Comparison of ENCODE assay signal across 31 cellular contexts in genomic region chr1:86365890-86366289, GRCh38. TPM values are rescaled to one million over a fixed set of nuclear protein-coding genes. Genes with fewer than 3 reads are reported as not detected.
"Had no signal": no experiment of that assay in that cellular context is flagged by ENCODE, and none has a peak within 500 bp of the region (broad histone marks: within the 10 kb centered on the region; RNA-seq: fewer than 3 reads in every experiment).

No MANE protein-coding gene starts in this region.

- H3K4me1 ChIP-seq: SJSA1 had no signal

- H3K4me3 ChIP-seq: SJSA1 had no signal

- H3K9me3 ChIP-seq: SJSA1 had no signal

- H3K36me3 ChIP-seq: SJSA1 had no signal

- FAIRE-seq: astrocyte had no signal

- DNase-seq: activated CD4-positive, alpha-beta memory T cell treated with anti-CD3 and anti-CD28 coated beads for 36 hours; activated CD4-positive, alpha-beta T cell treated with anti-CD3 and anti-CD28 coated beads, Interleukin-2, amount 10 ng/mL, durations not matched to agents 7 days and 5 days; activated CD4-positive, CD25-positive, alpha-beta regulatory T cell; activated CD8-positive, alpha-beta memory T cell treated with anti-CD3 and anti-CD28 coated beads for 24 hours; activated effector memory CD4-positive, alpha-beta T cell treated with anti-CD3 and anti-CD28 coated beads, Interleukin-2, amount 50 U/mL, for 16 hours; activated naive CD4-positive, alpha-beta T cell treated with Interleukin-2 at 50 U/mL for 16 hours; activated T-cell treated with anti-CD3 and anti-CD28 coated beads, Interleukin-2, amount 50 U/mL, for 4 hours; amygdala; cortex of kidney; Kasumi-1; KBM-7; NCI-H146; NCI-H187 treated with DMSO at 0.1 percent for 48 hours; NCI-H2081 treated with DMSO at 0.1 percent for 48 hours; NCI-H2171; NCI-H226; NCI-H526 treated with DMSO at 0.1 percent for 48 hours; NCI-H82; NK-92 treated with Interleukin-12 subunit alpha and Interleukin-12 subunit beta, amount 100 ng/mL, for 24 hours; OCI-M1; RPMI8226; T-helper 17 cell; T1000 had no signal

- ATAC-seq: activated naive CD4-positive, alpha-beta T cell treated with anti-CD3 and anti-CD28 coated beads, Interleukin-2, amount 50 U/mL, for 72 hours; activated T-cell treated with anti-CD3 and anti-CD28 coated beads, Interleukin-2, amount 50 U/mL, for 4 hours; Panc1; Right ventricle myocardium inferior; SK-N-SH treated with all-trans-retinoic acid at 6 μM for 48 hours; T-helper 17 cell had no signal

- H3K27me3 ChIP-seq: SJSA1 had no signal

- H3K27ac ChIP-seq: SJSA1, VCaP had no signal

RNA-seq across cellular contexts. Expression of gene CLCA2, which starts 58.1 kb away (rescaled TPM):
- total RNA-seq: activated CD4-positive, alpha-beta memory T cell treated with anti-CD3 and anti-CD28 coated beads for 36 hours; activated CD4-positive, alpha-beta T cell treated with anti-CD3 and anti-CD28 coated beads, Interleukin-2, amount 10 ng/mL, durations not matched to agents 7 days and 5 days; activated naive CD4-positive, alpha-beta T cell treated with anti-CD3 and anti-CD28 coated beads, Interleukin-2, amount 50 U/mL, for 72 hours; activated T-cell treated with anti-CD3 and anti-CD28 coated beads, Interleukin-2, amount 50 U/mL, for 4 hours; NCI-H460; SJSA1; T-helper 17 cell had no signal
